Comparison of ENCODE assay signal across 32 cellular contexts in genomic region chr9:121960665-121961064, GRCh38.
"Had no signal": no experiment of that assay in that cellular context is flagged by ENCODE, and none has a peak within 500 bp of the region (broad histone marks: within the 10 kb centered on the region; RNA-seq: fewer than 3 reads in every experiment).

No MANE protein-coding gene starts in this region.

- H3K27ac ChIP-seq: ascending aorta, cardiac muscle cell, coronary artery, dorsolateral prefrontal cortex, gastrocnemius medialis, hepatocyte, right lobe of liver, skin epidermis, thoracic aorta had no signal

- H2AFZ ChIP-seq: hepatocyte had no signal

- H3K36me3 Mint-ChIP-seq: activated CD4-positive, alpha-beta memory T cell treated with anti-CD3 and anti-CD28 coated beads for 36 hours; activated naive CD4-positive, alpha-beta T cell treated with anti-CD3 and anti-CD28 coated beads, Interleukin-2, amount 10 ng/mL, durations not matched to agents 7 days and 5 days; brain had no signal

- H3K4me1 ChIP-seq: ascending aorta, gastrocnemius medialis, right lobe of liver had no signal

- H3K4me3 Mint-ChIP-seq: activated CD4-positive, alpha-beta memory T cell treated with anti-CD3 and anti-CD28 coated beads for 36 hours; activated CD4-positive, alpha-beta T cell treated with anti-CD3 and anti-CD28 coated beads, Interleukin-2, amount 10 ng/mL, durations not matched to agents 24 days and 14 days; activated naive CD4-positive, alpha-beta T cell treated with anti-CD3 and anti-CD28 coated beads, Interleukin-2, amount 10 ng/mL, durations not matched to agents 7 days and 5 days; activated naive CD8-positive, alpha-beta T cell treated with anti-CD3 and anti-CD28 coated beads, Interleukin-2, amount 10 ng/mL, durations not matched to agents 7 days and 5 days; activated T-cell treated with anti-CD3 and anti-CD28 coated beads, Interleukin-2, amount 50 U/mL, for 24 hours; brain; effector memory CD8-positive, alpha-beta T cell; memory B cell; naive thymus-derived CD4-positive, alpha-beta T cell; neural crest cell; stimulated activated naive CD8-positive, alpha-beta T cell treated with anti-CD3 and anti-CD28 coated beads, Interleukin-15, Interleukin-2, amounts not matched to agents 100 ng/mL and 50 ng/mL, for 24 hours; T-helper 17 cell had no signal

- H3K9me3 Mint-ChIP-seq: activated CD4-positive, alpha-beta memory T cell treated with anti-CD3 and anti-CD28 coated beads for 36 hours; activated CD4-positive, alpha-beta T cell treated with anti-CD3 and anti-CD28 coated beads, Interleukin-2, amount 10 ng/mL, durations not matched to agents 24 days and 14 days; activated naive CD4-positive, alpha-beta T cell treated with anti-CD3 and anti-CD28 coated beads, Interleukin-2, amount 10 ng/mL, durations not matched to agents 7 days and 5 days; activated naive CD8-positive, alpha-beta T cell treated with anti-CD3 and anti-CD28 coated beads, Interleukin-2, amount 10 ng/mL, durations not matched to agents 7 days and 5 days; activated T-cell treated with anti-CD3 and anti-CD28 coated beads, Interleukin-2, amount 50 U/mL, for 24 hours; brain; effector memory CD8-positive, alpha-beta T cell; naive thymus-derived CD4-positive, alpha-beta T cell; neural crest cell; stimulated activated naive CD8-positive, alpha-beta T cell treated with anti-CD3 and anti-CD28 coated beads, Interleukin-15, Interleukin-2, amounts not matched to agents 100 ng/mL and 50 ng/mL, for 24 hours had no signal

- H3K4me1 Mint-ChIP-seq: memory B cell, T-helper 17 cell had no signal

- ATAC-seq: effector memory CD8-positive, alpha-beta T cell; gastrocnemius medialis; left cardiac atrium; naive thymus-derived CD4-positive, alpha-beta T cell; right lobe of liver; T-helper 17 cell had no signal

- H3K27me3 ChIP-seq: ascending aorta, cardiac muscle cell, dorsolateral prefrontal cortex, gastrocnemius medialis, hepatocyte, right lobe of liver had no signal

- H3K79me2 ChIP-seq: hepatocyte had no signal

- H3K4me2 ChIP-seq: hepatocyte had no signal

- H3K27ac Mint-ChIP-seq: activated CD4-positive, alpha-beta memory T cell treated with anti-CD3 and anti-CD28 coated beads for 36 hours; activated CD4-positive, alpha-beta T cell treated with anti-CD3 and anti-CD28 coated beads, Interleukin-2, amount 10 ng/mL, durations not matched to agents 24 days and 14 days; activated naive CD4-positive, alpha-beta T cell treated with anti-CD3 and anti-CD28 coated beads, Interleukin-2, amount 10 ng/mL, durations not matched to agents 7 days and 5 days; activated naive CD8-positive, alpha-beta T cell treated with anti-CD3 and anti-CD28 coated beads, Interleukin-2, amount 10 ng/mL, durations not matched to agents 7 days and 5 days; activated T-cell treated with anti-CD3 and anti-CD28 coated beads, Interleukin-2, amount 50 U/mL, for 24 hours; brain; effector memory CD8-positive, alpha-beta T cell; memory B cell; stimulated activated naive CD8-positive, alpha-beta T cell treated with anti-CD3 and anti-CD28 coated beads, Interleukin-15, Interleukin-2, amounts not matched to agents 100 ng/mL and 50 ng/mL, for 24 hours had no signal

- H3K9me3 ChIP-seq: ascending aorta, gastrocnemius medialis, right lobe of liver, thoracic aorta had no signal

- H3K36me3 ChIP-seq: ascending aorta, cardiac muscle cell, gastrocnemius medialis, right lobe of liver, thoracic aorta had no signal

- H3K27me3 Mint-ChIP-seq: activated CD4-positive, alpha-beta memory T cell treated with anti-CD3 and anti-CD28 coated beads for 36 hours; activated T-cell treated with anti-CD3 and anti-CD28 coated beads, Interleukin-2, amount 50 U/mL, for 24 hours; brain; effector memory CD8-positive, alpha-beta T cell; stimulated activated naive CD8-positive, alpha-beta T cell treated with anti-CD3 and anti-CD28 coated beads, Interleukin-15, Interleukin-2, amounts not matched to agents 100 ng/mL and 50 ng/mL, for 24 hours; T-helper 17 cell had no signal

- DNase-seq: activated CD4-positive, alpha-beta memory T cell treated with anti-CD3 and anti-CD28 coated beads for 36 hours; activated CD4-positive, alpha-beta T cell treated with anti-CD3 and anti-CD28 coated beads, Interleukin-2, amount 10 ng/mL, durations not matched to agents 24 days and 14 days; activated CD4-positive, CD25-positive, alpha-beta regulatory T cell treated with anti-CD3 and anti-CD28 coated beads, Interleukin-2, amount 50 U/mL, for 72 hours; activated CD8-positive, alpha-beta memory T cell treated with anti-CD3 and anti-CD28 coated beads, Interleukin-2, amount 50 U/mL, for 48 hours; activated gamma-delta T cell; activated naive CD4-positive, alpha-beta T cell treated with anti-CD3 and anti-CD28 coated beads, Interleukin-2, amount 10 ng/mL, durations not matched to agents 7 days and 5 days; activated naive CD8-positive, alpha-beta T cell treated with anti-CD3 and anti-CD28 coated beads, Interleukin-2, amount 10 ng/mL, durations not matched to agents 7 days and 5 days; activated T-cell treated with anti-CD3 and anti-CD28 coated beads, Interleukin-2, amount 50 U/mL, for 24 hours; dorsolateral prefrontal cortex; effector memory CD8-positive, alpha-beta T cell; erythroblast; gastrocnemius medialis; glutamatergic neuron; islet precursor cell; left cardiac atrium; midbrain; naive thymus-derived CD4-positive, alpha-beta T cell; right lobe of liver; stimulated activated CD4-positive, alpha-beta T cell treated with anti-CD3 and anti-CD28 coated beads, Interleukin-12 subunit alpha, Interleukin-12 subunit beta, amount 100 ng/mL, for 4 hours; stimulated activated CD4-positive, alpha-beta T cell treated with anti-CD3 and anti-CD28 coated beads, Interleukin-4, amount 100 ng/mL, for 1 hour; T-helper 17 cell; trophoblast cell had no signal

- H3K4me3 ChIP-seq: ascending aorta, cardiac muscle cell, coronary artery, dorsolateral prefrontal cortex, gastrocnemius medialis, hepatocyte, right lobe of liver, skin epidermis, thoracic aorta had no signal
